ENCODE assay signal across 8 cellular contexts in genomic region chr18:48230459-48231113, GRCh38.
DNase-seq lines count a peak whose midpoint lies in the region; ATAC-seq and TF ChIP-seq lines count a peak whose summit lies in the region.

No MANE protein-coding gene starts in this region.

- peaks cover 3% of the 10 kb centered on the region; the same call in 1 of the 2 replicates for H3K27me3 ChIP-seq in SU-DHL-6 (ENCODE audit: low read length)
- H3K27me3 ChIP-seq in gastroesophageal sphincter: no peaks in the 10 kb centered on the region

- no peak overlapping the region for H3K9ac ChIP-seq in SU-DHL-6 (ENCODE audit: low read length)

- H3K9me3 Mint-ChIP-seq in T-helper 2 cell treated with Interferon-gamma antibody and Interleukin-4, amounts not matched to agents 5 μg/mL and 100 μg/mL, for 36 hours: no peaks in the 10 kb centered on the region

- H3K4me2 ChIP-seq in SU-DHL-6 (ENCODE audit: low read depth, low read length, poor library complexity, severe bottlenecking): no peak overlapping the region

- no peak overlapping the region for H3K4me3 ChIP-seq in SU-DHL-6 (ENCODE audit: insufficient read depth, low read length, poor library complexity, severe bottlenecking)
- no peak overlapping the region for H3K4me3 ChIP-seq in gastroesophageal sphincter

- H3K4me3 Mint-ChIP-seq in T-helper 2 cell treated with Interferon-gamma antibody and Interleukin-4, amounts not matched to agents 5 μg/mL and 100 μg/mL, for 36 hours: no peak overlapping the region

- H3K27ac ChIP-seq in SU-DHL-6 (ENCODE audit: low read depth, low read length) (no peak overlapping the region), gastroesophageal sphincter (no peak overlapping the region)

- peaks cover 23% of the 10 kb centered on the region for H3K27me3 Mint-ChIP-seq in T-helper 2 cell treated with Interferon-gamma antibody and Interleukin-4, amounts not matched to agents 5 μg/mL and 100 μg/mL, for 36 hours (ENCODE audit: low read depth)

- H3K4me1 ChIP-seq in gastroesophageal sphincter: peaks cover 0 to 45% (median 25%) of the 10 kb centered on the region in 3 donors

- WGBS in gastroesophageal sphincter (ENCODE audit: low coverage in 1 of 2), 2 donors: 74 to 76% methylated on average over 2 of the region's 7 CpGs

- H2AFZ ChIP-seq in SU-DHL-6 (ENCODE audit: low read depth, low read length, severe bottlenecking): no peak overlapping the region

- H4K20me1 ChIP-seq in SU-DHL-6 (ENCODE audit: low read depth, low read length): peaks cover 4% of the 10 kb centered on the region; the same call in 1 of the 2 replicates

- H3F3A ChIP-seq in SU-DHL-6 (ENCODE audit: insufficient read depth): no peaks in the 10 kb centered on the region

- H3K27ac Mint-ChIP-seq in T-helper 2 cell treated with Interferon-gamma antibody and Interleukin-4, amounts not matched to agents 5 μg/mL and 100 μg/mL, for 36 hours: no peak overlapping the region

- H3K36me3 ChIP-seq in SU-DHL-6 (ENCODE audit: low read length) (no peaks in the 10 kb centered on the region), gastroesophageal sphincter (no peaks in the 10 kb centered on the region)

- peaks cover 17% of the 10 kb centered on the region for H3K4me1 Mint-ChIP-seq in T-helper 2 cell treated with Interferon-gamma antibody and Interleukin-4, amounts not matched to agents 5 μg/mL and 100 μg/mL, for 36 hours (ENCODE audit: low read depth)

- no peaks in the 10 kb centered on the region for H3K36me3 Mint-ChIP-seq in T-helper 2 cell treated with Interferon-gamma antibody and Interleukin-4, amounts not matched to agents 5 μg/mL and 100 μg/mL, for 36 hours (ENCODE audit: low read depth)

- no peaks in the 10 kb centered on the region for H3K9me2 ChIP-seq in SU-DHL-6 (replicated peaks; ENCODE audit: insufficient read depth, low read length)

- DNase-seq in 8988T (peak; percentile 70), GM04504 (ENCODE audit: low read depth) (peak; percentile 16), NCI-H128 (lab: John Stamatoyannopoulos, UW; ENCODE audit: unreplicated experiment) (peak; percentile 40), putamen (ENCODE audit: low spot score) (peak; percentile 21)
- no peak for DNase-seq in T-helper 2 cell treated with Interferon-gamma antibody and Interleukin-4, amounts not matched to agents 5 μg/mL and 100 μg/mL, for 36 hours (ENCODE audit: low spot score)

- no peaks in the 10 kb centered on the region for H3K79me2 ChIP-seq in SU-DHL-6 (ENCODE audit: insufficient read depth, low read length)

- peak; percentile 50 for ATAC-seq in gastroesophageal sphincter
- ATAC-seq in GM19035 (IDR thresholded peaks at IDR 0.05; ENCODE audit: unreplicated experiment): no peak

- no peak for TF ChIP-seq EP300 in gastroesophageal sphincter (IDR thresholded peaks at IDR 0.05)

- H3K9me3 ChIP-seq in SU-DHL-6 (ENCODE audit: insufficient read depth, low read length) (no peaks in the 10 kb centered on the region), gastroesophageal sphincter (no peaks in the 10 kb centered on the region)

- TF ChIP-seq POLR2A in gastroesophageal sphincter (IDR thresholded peaks at IDR 0.05): no peak

- peak; percentile 35 for TF ChIP-seq CTCF in SU-DHL-6 (IDR thresholded peaks at IDR 0.05; ENCODE audit: insufficient read depth, low read length, poor library complexity, severe bottlenecking)
- TF ChIP-seq CTCF in gastroesophageal sphincter (IDR thresholded peaks at IDR 0.05): peak in 3 of 4 experiments; percentile 39 to 60 (median 47)
